In genomic region chr12:25957898-25958253, GRCh38 we compare ENCODE assay signal across 8 cellular contexts. TPM values are rescaled to one million over a fixed set of nuclear protein-coding genes. Genes with fewer than 3 reads are reported as not detected.
A peak's percentile ranks its signal among the peaks of the same experiment; 100 is the strongest.
DNase-seq lines count a peak whose midpoint lies in the region; ATAC-seq and TF ChIP-seq lines count a peak whose summit lies in the region.

No MANE protein-coding gene starts in this region.

- H3K36me3 ChIP-seq in PC-9 (ENCODE audit: low read depth) = no peaks in the 10 kb centered on the region
- peaks cover 2% of the 10 kb centered on the region for H3K36me3 ChIP-seq in ectodermal cell (ENCODE audit: control insufficient read depth, insufficient read depth, low read length)
- H3K36me3 ChIP-seq in mucosa of descending colon (ENCODE audit: low read depth) = no peaks in the 10 kb centered on the region
- no peaks in the 10 kb centered on the region for H3K36me3 ChIP-seq in urinary bladder (ENCODE audit: insufficient read depth)

- peaks cover 18% of the 10 kb centered on the region for H3K4me1 Mint-ChIP-seq in activated T-cell treated with anti-CD3 and anti-CD28 coated beads, Interleukin-2, amount 50 U/mL, for 4 hours (ENCODE audit: low read depth)

- H3K4me3 ChIP-seq in PC-9 (peak overlapping the region; percentile 84), ectodermal cell (ENCODE audit: insufficient read depth, low read depth, low read length) (peak overlapping the region; percentile 64), mucosa of descending colon (peak overlapping the region; percentile 19), urinary bladder (ENCODE audit: low read depth, low read length) (peak overlapping the region; percentile 99)

- H3K27ac ChIP-seq in PC-9 (peak overlapping the region; percentile 58), ectodermal cell (ENCODE audit: insufficient read depth, low read depth, low read length, poor library complexity, severe bottlenecking) (peak overlapping the region; percentile 91), urinary bladder (ENCODE audit: low read depth) (peak overlapping the region; percentile 71)

- H3K4me3 Mint-ChIP-seq in activated T-cell treated with anti-CD3 and anti-CD28 coated beads, Interleukin-2, amount 50 U/mL, for 4 hours = peak overlapping the region; percentile 59

- intact Hi-C loops in PC-9 (cut with micrococcal nuclease; ENCODE audit: unreplicated experiment) (loop anchor here (2.0 to 10.0 kb wide), 8 partner anchors 54 to 694 kb away; no protein-coding TSS in a partner anchor), mucosa of descending colon (cut with DNase I, micrococcal nuclease) (loop anchor here in 1 of 2 donors (5.0 kb wide), 1 partner anchor 164 kb away; no protein-coding TSS in a partner anchor)

- peaks cover 20% of the 10 kb centered on the region for H3F3A ChIP-seq in PC-9 (ENCODE audit: insufficient read depth, low read depth)

- peaks cover 26% of the 10 kb centered on the region for H3K4me1 ChIP-seq in PC-9 (replicated peaks; ENCODE audit: insufficient read depth)
- H3K4me1 ChIP-seq in ectodermal cell (ENCODE audit: control insufficient read depth, insufficient read depth, low read length) = peaks cover 7% of the 10 kb centered on the region
- H3K4me1 ChIP-seq in mucosa of descending colon (ENCODE audit: low read depth) = peaks cover 9% of the 10 kb centered on the region
- H3K4me1 ChIP-seq in urinary bladder (ENCODE audit: insufficient read depth) = peaks cover 1% of the 10 kb centered on the region

- no peaks in the 10 kb centered on the region for H3K9me2 ChIP-seq in PC-9 (ENCODE audit: insufficient read depth)

- peak overlapping the region; percentile 92 for H2AFZ ChIP-seq in PC-9

- no peaks in the 10 kb centered on the region for H3K9me3 Mint-ChIP-seq in activated T-cell treated with anti-CD3 and anti-CD28 coated beads, Interleukin-2, amount 50 U/mL, for 4 hours

- no peaks in the 10 kb centered on the region for H4K20me1 ChIP-seq in PC-9 (ENCODE audit: insufficient read depth)

- TSS peak; percentile 56 for BruUV-seq in PC-9 (replicated peaks; lab: Mats Ljungman, UMichigan)

- CTCF ChIA-PET in PC-9 (lab: Charles Lee) = interaction anchor here (0.7 kb wide), 1 partner anchor 570 kb away, joined by 4 read pairs; no protein-coding TSS in a partner anchor

- H3K9me3 ChIP-seq in PC-9 (ENCODE audit: insufficient read depth, low read depth) (no peaks in the 10 kb centered on the region), ectodermal cell (ENCODE audit: control insufficient read depth, low read length) (no peaks in the 10 kb centered on the region), mucosa of descending colon (no peaks in the 10 kb centered on the region)

- no peaks in the 10 kb centered on the region for H3K36me3 Mint-ChIP-seq in activated T-cell treated with anti-CD3 and anti-CD28 coated beads, Interleukin-2, amount 50 U/mL, for 4 hours (ENCODE audit: insufficient read depth)

- H3K27me3 ChIP-seq in PC-9 (ENCODE audit: insufficient read depth, low read depth) = no peaks in the 10 kb centered on the region
- H3K27me3 ChIP-seq in ectodermal cell (ENCODE audit: control insufficient read depth, insufficient read depth, low read length, poor library complexity, severe bottlenecking) = no peaks in the 10 kb centered on the region

- no peak for DNase-seq in activated T-cell treated with anti-CD3 and anti-CD28 coated beads, Interleukin-2, amount 50 U/mL, for 4 hours
- DNase-seq in activated T-cell treated with anti-CD3 and anti-CD28 coated beads, Interleukin-2, amount 50 U/mL, for 48 hours = no peak
- DNase-seq in PC-9 (peak in 1 of 2 experiments; percentile 64), mucosa of descending colon (no peak), cerebellar nuclear complex (lab: John Stamatoyannopoulos, UW) (no peak)

- POLR2A ChIA-PET in PC-9 (lab: Charles Lee; ENCODE audit: unreplicated experiment) = interaction anchor here (0.6 to 0.7 kb wide), 2 partner anchors 200 to 875 kb away, joined by 3 to 9 read pairs; partner anchors contain the start of gene ITPR2

- peak; percentile 53 to 58 for ATAC-seq in activated T-cell treated with anti-CD3 and anti-CD28 coated beads, Interleukin-2, amount 50 U/mL, for 4 hours
- ATAC-seq in mucosa of descending colon (peak; percentile 22), HG02885 (IDR thresholded peaks at IDR 0.05; ENCODE audit: poor library complexity, unreplicated experiment) (no peak)

- peak overlapping the region; percentile 80 for H3K4me2 ChIP-seq in PC-9

- no peak for TF ChIP-seq CTCF in PC-9 (conservative IDR thresholded peaks at IDR 0.05)
- TF ChIP-seq CTCF in mucosa of descending colon (IDR thresholded peaks at IDR 0.05) = no peak

- H3K27me3 Mint-ChIP-seq in activated T-cell treated with anti-CD3 and anti-CD28 coated beads, Interleukin-2, amount 50 U/mL, for 4 hours (ENCODE audit: low read depth) = peaks cover 56% of the 10 kb centered on the region

- H3K79me2 ChIP-seq in PC-9 (ENCODE audit: low read depth) = peaks cover 38% of the 10 kb centered on the region

- WGBS in ectodermal cell, 2 experiments = 0 to 1% methylated on average over 10 to 11 of the region's 11 CpGs
- WGBS in urinary bladder = 2% methylated on average over 11 of the region's 11 CpGs

RNA-seq across cellular contexts. Expression of gene RASSF8, which starts 0.6 kb away (rescaled TPM):
- total RNA-seq in activated T-cell treated with anti-CD3 and anti-CD28 coated beads, Interleukin-2, amount 50 U/mL, for 4 hours = under 1 TPM; 0.19 to 0.58 (median 0.53) TPM
- total RNA-seq in PC-9 (2021) (26.5 and 30.6 TPM in 2 replicates), mucosa of descending colon (100 to 1,000 TPM in 1 of 3 donors, 1 to 10 TPM in 2; 3.2 to 109 (median 8.0) TPM), urinary bladder (63.1 TPM)
- polyA plus RNA-seq in ectodermal cell (2013, experiment 1 of 4) = 36.3 TPM
- 40.2 TPM for polyA plus RNA-seq in ectodermal cell (2013, experiment 2 of 4)
- 30.6 TPM for polyA plus RNA-seq in ectodermal cell (2013, experiment 3 of 4)
- polyA plus RNA-seq in ectodermal cell (2013, experiment 4 of 4) = 34.7 TPM
- 20.9 TPM for polyA plus RNA-seq in urinary bladder

Comparison
In these comparisons a context has a peak if more than half of its experiments do, and no peak if none do; other contexts are left out.
1. H3K4me3 ChIP-seq: peak in every context shown above with its lines; median percentile 99 in urinary bladder; 84 in PC-9; 64 in ectodermal cell; 19 in mucosa of descending colon.